Comparison of ENCODE assay signal across 12 cellular contexts in the genomic region with DNA sequence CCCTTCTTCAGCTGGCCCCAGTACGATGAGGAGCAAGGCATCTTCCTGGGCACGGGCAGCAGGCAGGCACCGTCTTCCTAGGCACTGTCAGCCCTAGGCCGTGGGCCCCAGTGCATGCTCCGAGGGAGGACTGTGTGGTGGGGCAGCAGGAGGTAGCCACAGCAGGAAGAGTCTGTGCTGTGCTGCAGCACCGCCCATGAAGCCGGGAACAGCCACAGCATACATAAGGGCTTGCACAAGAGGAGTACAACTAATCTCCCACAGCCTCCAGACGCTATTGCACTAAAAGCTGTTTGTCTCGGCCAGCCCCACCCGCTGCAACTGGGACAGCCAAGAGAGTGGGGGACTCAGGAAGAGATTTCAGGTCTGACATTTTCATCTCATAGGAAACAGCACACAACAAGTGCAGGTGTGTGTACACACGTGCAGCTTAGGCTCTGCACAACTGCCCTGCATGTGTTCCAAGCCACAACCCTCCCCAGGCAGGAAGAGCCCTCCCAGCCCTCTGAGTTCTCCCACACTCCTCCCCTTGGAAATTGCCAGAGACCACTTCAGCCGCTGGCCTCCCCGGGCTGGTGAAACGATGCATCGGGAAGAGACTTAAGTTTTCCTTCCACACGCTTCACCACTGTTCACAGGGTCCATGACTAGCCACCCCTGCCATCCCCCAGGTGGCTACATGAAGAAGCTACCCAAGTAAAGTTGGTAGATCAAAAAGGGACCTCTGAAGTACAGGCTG.
DNase-seq lines count a peak whose midpoint lies in the region; ATAC-seq lines count a peak whose summit lies in the region.
"Had no signal": no experiment of that assay in that cellular context is flagged by ENCODE, and none has a peak within 500 bp of the region (broad histone marks: within the 10 kb centered on the region; RNA-seq: fewer than 3 reads in every experiment).

No MANE protein-coding gene starts in this region.

- DNase-seq in NCI-H69 (lab: John Stamatoyannopoulos, UW), result peak; percentile 50
- peak in 4 of 61 donors; percentile 24 to 45 (median 36) for DNase-seq in caudate nucleus (lab: John Stamatoyannopoulos, UW)
- no peak for DNase-seq in left colon
- peak; percentile 46 for DNase-seq in superior temporal gyrus (ENCODE audit: extremely low spot score)
- no peak for DNase-seq in activated CD4-positive, CD25-positive, alpha-beta regulatory T cell treated with anti-CD3 and anti-CD28 coated beads, Interleukin-2, amount 50 U/mL, for 72 hours
- DNase-seq in CD1c-positive myeloid dendritic cell (ENCODE audit: extremely low spot score), result no peak
- DNase-seq: activated effector memory CD4-positive, alpha-beta T cell treated with anti-CD3 and anti-CD28 coated beads, Interleukin-2, amount 50 U/mL, for 16 hours; erythroblast; naive thymus-derived CD8-positive, alpha-beta T cell; NCI-H1092 treated with DMSO at 0.1 percent for 48 hours had no signal

- intact Hi-C loops in left colon (cut with DNase I, micrococcal nuclease), result no loop called here

- ATAC-seq in left colon (peak; percentile 31), HG02852 (IDR thresholded peaks at IDR 0.05; ENCODE audit: unreplicated experiment) (no peak), HG03432 (IDR thresholded peaks at IDR 0.05; ENCODE audit: unreplicated experiment) (no peak)

- peak overlapping the region; percentile 39 for H3K27ac ChIP-seq in caudate nucleus (ENCODE audit: low read depth, low read length)

Comparison
In these comparisons a context has a peak if more than half of its experiments do, and no peak if none do; other contexts are left out.
1. DNase-seq: peak in NCI-H69 (single experiment) and superior temporal gyrus (single experiment); none in left colon (0 of 2), activated CD4-positive, CD25-positive, alpha-beta regulatory T cell treated with anti-CD3 and anti-CD28 coated beads, Interleukin-2, amount 50 U/mL, for 72 hours (single experiment) and CD1c-positive myeloid dendritic cell (single experiment).